20 cellular contexts compared by ENCODE assay signal in genomic region chr7:76122516-76123239, GRCh38.
DNase-seq lines count a peak whose midpoint lies in the region; ATAC-seq and TF ChIP-seq lines count a peak whose summit lies in the region.
"Had no signal": no experiment of that assay in that cellular context is flagged by ENCODE, and none has a peak within 500 bp of the region (broad histone marks: within the 10 kb centered on the region; RNA-seq: fewer than 3 reads in every experiment).

No MANE protein-coding gene starts in this region.

- WGBS in mesendoderm (ENCODE audit: extremely low coverage, insufficient coverage, low lambda C conversion rate) = no CpG with 5 or more reads among the region's 3 CpGs

- H3F3A ChIP-seq in GM23338 (replicated peaks; ENCODE audit: low read depth) = no peaks in the 10 kb centered on the region

- H3K4me3 ChIP-seq in GM23338 (no peak overlapping the region), astrocyte of the spinal cord (ENCODE audit: low read depth, low read length) (no peak overlapping the region), mesendoderm (ENCODE audit: low read length) (no peak overlapping the region)
- H3K4me3 ChIP-seq: sigmoid colon, SK-N-MC, upper lobe of right lung had no signal

- no peak for TF ChIP-seq CTCF in GM23338 (conservative IDR thresholded peaks at IDR 0.05; ENCODE audit: low read depth in 2 of 2)
- TF ChIP-seq CTCF in astrocyte of the spinal cord (IDR thresholded peaks at IDR 0.05; ENCODE audit: low read depth, low read length) = no peak
- no peak for TF ChIP-seq CTCF in nephron (IDR thresholded peaks at IDR 0.05; ENCODE audit: unreplicated experiment in 3 of 3)

- no peak overlapping the region for H4K5ac ChIP-seq in mesendoderm (ENCODE audit: low read length)

- H2AFZ ChIP-seq in GM23338 = no peak overlapping the region

- in situ Hi-C loops in astrocyte of the spinal cord (cut with HindIII; ENCODE audit: low sequenced_read_pairs) = no loop called here

- no peak overlapping the region for H4K8ac ChIP-seq in mesendoderm (ENCODE audit: low read depth, low read length)

- no peak overlapping the region for H3K9ac ChIP-seq in mesendoderm (ENCODE audit: low read length)

- H3K9me3 Mint-ChIP-seq in activated CD4-positive, alpha-beta T cell treated with anti-CD3 and anti-CD28 coated beads, Interleukin-2, amount 10 ng/mL, durations not matched to agents 24 days and 14 days = no peaks in the 10 kb centered on the region
- H3K9me3 Mint-ChIP-seq in GM23338 (no peaks in the 10 kb centered on the region), nephron (no peaks in the 10 kb centered on the region)
- H3K9me3 Mint-ChIP-seq: activated naive CD4-positive, alpha-beta T cell treated with anti-CD3 and anti-CD28 coated beads, Interleukin-2, amount 10 ng/mL, durations not matched to agents 7 days and 5 days had no signal

- H2BK5ac ChIP-seq in mesendoderm (ENCODE audit: low read length) = no peak overlapping the region

- DNase-seq in activated CD4-positive, alpha-beta T cell treated with anti-CD3 and anti-CD28 coated beads, Interleukin-2, amount 10 ng/mL, durations not matched to agents 24 days and 14 days = no peak
- no peak for DNase-seq in activated CD4-positive, alpha-beta T cell treated with anti-CD3 and anti-CD28 coated beads, Interleukin-2, amount 50 U/mL, for 1 hour
- DNase-seq in GM23338 (ENCODE audit: low spot score) (no peak), astrocyte of the spinal cord (ENCODE audit: low read depth, low spot score) (peak; percentile 3), MV-4-11 (lab: John Stamatoyannopoulos, UW) (no peak), mesendoderm (no peak)
- DNase-seq: activated naive CD4-positive, alpha-beta T cell treated with anti-CD3 and anti-CD28 coated beads, Interleukin-2, amount 10 ng/mL, durations not matched to agents 7 days and 5 days; activated T-cell treated with anti-CD3 and anti-CD28 coated beads, Interleukin-2, amount 50 U/mL, for 1 hour; aorta; central memory CD4-positive, alpha-beta T cell; DMS 273 treated with DMSO at 0.1 percent for 48 hours; NCI-H524 treated with DMSO at 0.1 percent for 48 hours; sigmoid colon; T-helper 9 cell; upper lobe of right lung had no signal

- ATAC-seq in GM23338 = no peak
- no peak for ATAC-seq in HG03342 (IDR thresholded peaks at IDR 0.05; ENCODE audit: unreplicated experiment)
- ATAC-seq: HCT116, upper lobe of right lung had no signal

- no peaks in the 10 kb centered on the region for H3K36me3 Mint-ChIP-seq in activated CD4-positive, alpha-beta T cell treated with anti-CD3 and anti-CD28 coated beads, Interleukin-2, amount 10 ng/mL, durations not matched to agents 24 days and 14 days (ENCODE audit: low read depth)
- H3K36me3 Mint-ChIP-seq in GM23338 (ENCODE audit: low read depth) (no peaks in the 10 kb centered on the region), nephron (ENCODE audit: low read depth) (no peaks in the 10 kb centered on the region)
- H3K36me3 Mint-ChIP-seq: activated naive CD4-positive, alpha-beta T cell treated with anti-CD3 and anti-CD28 coated beads, Interleukin-2, amount 10 ng/mL, durations not matched to agents 7 days and 5 days had no signal

- H3K27me3 ChIP-seq in GM23338 (ENCODE audit: insufficient read depth) = no peaks in the 10 kb centered on the region
- H3K27me3 ChIP-seq in mesendoderm (ENCODE audit: insufficient read depth, low read length, poor library complexity) = no peaks in the 10 kb centered on the region
- H3K27me3 ChIP-seq: sigmoid colon, upper lobe of right lung had no signal

- H3K23ac ChIP-seq in mesendoderm (ENCODE audit: low read length) = no peak overlapping the region

- no peak overlapping the region for H2BK15ac ChIP-seq in mesendoderm (replicated peaks; ENCODE audit: low read depth)

- no peak overlapping the region for H3K4me3 Mint-ChIP-seq in activated CD4-positive, alpha-beta T cell treated with anti-CD3 and anti-CD28 coated beads, Interleukin-2, amount 10 ng/mL, durations not matched to agents 24 days and 14 days
- H3K4me3 Mint-ChIP-seq in GM23338 = no peak overlapping the region
- H3K4me3 Mint-ChIP-seq in nephron = no peak overlapping the region
- H3K4me3 Mint-ChIP-seq: activated naive CD4-positive, alpha-beta T cell treated with anti-CD3 and anti-CD28 coated beads, Interleukin-2, amount 10 ng/mL, durations not matched to agents 7 days and 5 days had no signal

- H4K20me1 ChIP-seq in GM23338 (replicated peaks; ENCODE audit: insufficient read depth) = no peaks in the 10 kb centered on the region; the same call in 1 of the 2 replicates

- intact Hi-C loops in activated CD4-positive, alpha-beta T cell treated with anti-CD3 and anti-CD28 coated beads, Interleukin-2, amount 10 ng/mL, durations not matched to agents 24 days and 14 days (cut with micrococcal nuclease) = no loop called here

- H3K4me1 ChIP-seq in GM23338 (ENCODE audit: insufficient read depth) = no peaks in the 10 kb centered on the region
- H3K4me1 ChIP-seq in mesendoderm (ENCODE audit: control insufficient read depth, low read depth, low read length) = no peaks in the 10 kb centered on the region
- H3K4me1 ChIP-seq: sigmoid colon, upper lobe of right lung had no signal

- no peaks in the 10 kb centered on the region for H3K9me2 ChIP-seq in GM23338 (ENCODE audit: insufficient read depth)

- H3K4me2 ChIP-seq in GM23338 (no peak overlapping the region), mesendoderm (ENCODE audit: low read length) (no peak overlapping the region)

- H3K36me3 ChIP-seq in GM23338 (ENCODE audit: insufficient read depth) (no peaks in the 10 kb centered on the region), mesendoderm (ENCODE audit: control insufficient read depth, insufficient read depth, low read length) (no peaks in the 10 kb centered on the region)
- H3K36me3 ChIP-seq: sigmoid colon, upper lobe of right lung had no signal

- H3K18ac ChIP-seq in mesendoderm (ENCODE audit: low read length) = no peak overlapping the region

- H3K4ac ChIP-seq in mesendoderm (ENCODE audit: low read depth, low read length) = no peak overlapping the region

- no peaks in the 10 kb centered on the region for H3K27me3 Mint-ChIP-seq in activated CD4-positive, alpha-beta T cell treated with anti-CD3 and anti-CD28 coated beads, Interleukin-2, amount 10 ng/mL, durations not matched to agents 24 days and 14 days
- H3K27me3 Mint-ChIP-seq in GM23338 (ENCODE audit: insufficient read depth, low read depth, poor library complexity) = peaks cover 4% of the 10 kb centered on the region
- no peaks in the 10 kb centered on the region for H3K27me3 Mint-ChIP-seq in nephron (ENCODE audit: low read depth)

- H3K27ac ChIP-seq in GM23338 (ENCODE audit: low read depth) = 0 out of 2 replicates have a peak overlapping the region, but pooled peaks have one; percentile 15
- no peak overlapping the region for H3K27ac ChIP-seq in mesendoderm (ENCODE audit: low read depth, low read length)
- H3K27ac ChIP-seq: C4-2B, sigmoid colon, SK-N-MC, upper lobe of right lung had no signal

- H3K27ac Mint-ChIP-seq in activated CD4-positive, alpha-beta T cell treated with anti-CD3 and anti-CD28 coated beads, Interleukin-2, amount 10 ng/mL, durations not matched to agents 24 days and 14 days = peak overlapping the region; percentile 25
- no peak overlapping the region for H3K27ac Mint-ChIP-seq in GM23338
- peak overlapping the region; percentile 46 to 63 (median 50) for H3K27ac Mint-ChIP-seq in nephron
- H3K27ac Mint-ChIP-seq: activated naive CD4-positive, alpha-beta T cell treated with anti-CD3 and anti-CD28 coated beads, Interleukin-2, amount 10 ng/mL, durations not matched to agents 7 days and 5 days had no signal

- no peak overlapping the region for H3K56ac ChIP-seq in mesendoderm (ENCODE audit: low read length)

- no peak overlapping the region for H2AK5ac ChIP-seq in mesendoderm (ENCODE audit: low read length)

- H3K4me1 Mint-ChIP-seq in activated CD4-positive, alpha-beta T cell treated with anti-CD3 and anti-CD28 coated beads, Interleukin-2, amount 10 ng/mL, durations not matched to agents 24 days and 14 days = peaks cover 15% of the 10 kb centered on the region
- peaks cover 4% of the 10 kb centered on the region; the same call in 1 of the 3 replicates for H3K4me1 Mint-ChIP-seq in GM23338
- H3K4me1 Mint-ChIP-seq in nephron = peaks cover 5% of the 10 kb centered on the region
- H3K4me1 Mint-ChIP-seq: activated naive CD4-positive, alpha-beta T cell treated with anti-CD3 and anti-CD28 coated beads, Interleukin-2, amount 10 ng/mL, durations not matched to agents 7 days and 5 days had no signal

- H3K79me2 ChIP-seq in GM23338 (replicated peaks; ENCODE audit: insufficient read depth) (no peaks in the 10 kb centered on the region), mesendoderm (ENCODE audit: control insufficient read depth, insufficient read depth, low read length) (no peaks in the 10 kb centered on the region)

- no peaks in the 10 kb centered on the region for H3K79me1 ChIP-seq in mesendoderm (ENCODE audit: low read length)

- no peak overlapping the region for H2BK120ac ChIP-seq in mesendoderm (ENCODE audit: low read depth, low read length)

TF ChIP-seq in GM23338, 12 proteins besides CTCF, POLR2A, EP300 and RAD21:
- TF ChIP-seq ZNF114 (CRISPR knock-in tag; IDR thresholded peaks at IDR 0.05) (no peak), JUNB (IDR thresholded peaks at IDR 0.05; ENCODE audit: unreplicated experiment) (no peak)
